In genomic region chr3:185052631-185053030, GRCh38 we compare ENCODE assay signal across 21 cellular contexts.
DNase-seq lines count a peak whose midpoint lies in the region; ATAC-seq, FAIRE-seq and TF ChIP-seq lines count a peak whose summit lies in the region.
"Had no signal": no experiment of that assay in that cellular context is flagged by ENCODE, and none has a peak within 500 bp of the region (broad histone marks: within the 10 kb centered on the region; RNA-seq: fewer than 3 reads in every experiment).

No MANE protein-coding gene starts in this region.

- H3K79me2 ChIP-seq in MM.1S (ENCODE audit: low read length), result no peaks in the 10 kb centered on the region
- no peaks in the 10 kb centered on the region for H3K79me2 ChIP-seq in GM23248 (ENCODE audit: insufficient read depth)

- peaks cover 2% of the 10 kb centered on the region for H3K4me1 Mint-ChIP-seq in endothelial cell (ENCODE audit: unreplicated experiment)
- H3K4me1 Mint-ChIP-seq: CD4-positive, alpha-beta memory T cell had no signal

- H3K4me2 ChIP-seq in MM.1S (ENCODE audit: low read depth, low read length) (no peak overlapping the region), GM23248 (ENCODE audit: unreplicated experiment) (no peak overlapping the region)

- peaks cover 3% of the 10 kb centered on the region for H3K9me3 Mint-ChIP-seq in endothelial cell (ENCODE audit: unreplicated experiment)

- TF ChIP-seq POLR2A in GM12891 (IDR thresholded peaks at IDR 0.05; ENCODE audit: low read depth, low read length), result no peak

- H3K4me3 ChIP-seq in left ventricle myocardium inferior (no peak overlapping the region), right cardiac atrium (ENCODE audit: low read length) (no peak overlapping the region), MM.1S (ENCODE audit: low read length) (no peak overlapping the region), GM23248 (no peak overlapping the region)

- DNase-seq in left ventricle myocardium inferior (no peak), right cardiac atrium (no peak), MM.1S (peak; percentile 26), endothelial cell (ENCODE audit: low spot score) (no peak), GM23248 (no peak), HT-29 (ENCODE audit: low spot score) (no peak), GM12891 (ENCODE audit: insufficient read length, low spot score) (no peak)
- DNase-seq: 8988T; ACHN; BE2C; CD4-positive, alpha-beta memory T cell; DMS79; GOT3; HCEC 1CT; HFFc6 had no signal

- no peak for TF ChIP-seq CTCF in left ventricle myocardium inferior (IDR thresholded peaks at IDR 0.05; ENCODE audit: borderline replicate concordance)
- TF ChIP-seq CTCF in MM.1S (IDR thresholded peaks at IDR 0.05; ENCODE audit: low read length), result 0 out of 2 replicates have a peak, but pooled peaks have one; percentile 4
- no peak for TF ChIP-seq CTCF in endothelial cell (IDR thresholded peaks at IDR 0.05; ENCODE audit: unreplicated experiment)

- H3K27ac Mint-ChIP-seq in endothelial cell (ENCODE audit: unreplicated experiment), result no peak overlapping the region
- H3K27ac Mint-ChIP-seq: CD4-positive, alpha-beta memory T cell; HFFc6 had no signal

- 87% methylated on average over 6 of the region's 6 CpGs for whole genome bisulfite sequencing in right cardiac atrium
- 84 to 91% methylated on average over 6 of the region's 6 CpGs for WGBS in GM23248 (ENCODE audit: low coverage in 1 of 2, low lambda C conversion rate in 2 of 2, missing lambda C conversion rate in 2 of 2), 2 experiments

- H3K36me3 ChIP-seq in left ventricle myocardium inferior (peaks cover 82% of the 10 kb centered on the region), MM.1S (replicated peaks; ENCODE audit: insufficient read depth, low read length) (no peaks in the 10 kb centered on the region), GM23248 (ENCODE audit: low read depth) (peaks cover under 1% of the 10 kb centered on the region; the same call in 1 of the 2 replicates)

- intact Hi-C loops in left ventricle myocardium inferior (cut with micrococcal nuclease) (no loop called here), right cardiac atrium (cut with DNase I) (no loop called here)

- H3K9me2 ChIP-seq in MM.1S (replicated peaks; ENCODE audit: insufficient read depth, low read length), result no peaks in the 10 kb centered on the region
- H3K9me2 ChIP-seq in GM23248 (ENCODE audit: insufficient read depth), result no peaks in the 10 kb centered on the region

- H3F3A ChIP-seq in MM.1S (ENCODE audit: insufficient read depth, low read length) (no peaks in the 10 kb centered on the region), GM23248 (ENCODE audit: insufficient read depth) (no peaks in the 10 kb centered on the region)

- H3K27ac ChIP-seq in left ventricle myocardium inferior (replicated peaks) (peak overlapping the region; percentile 7), right cardiac atrium (ENCODE audit: low read length) (no peak overlapping the region), MM.1S (ENCODE audit: low read length) (no peak overlapping the region), GM23248 (no peak overlapping the region)
- H3K27ac ChIP-seq: C4-2B had no signal

- H3K27me3 ChIP-seq in left ventricle myocardium inferior (ENCODE audit: low read depth) (no peaks in the 10 kb centered on the region), right cardiac atrium (ENCODE audit: control insufficient read depth, insufficient read depth) (no peaks in the 10 kb centered on the region), MM.1S (replicated peaks; ENCODE audit: insufficient read depth, low read length) (no peaks in the 10 kb centered on the region), GM23248 (replicated peaks; ENCODE audit: insufficient read depth) (no peaks in the 10 kb centered on the region)
- H3K27me3 ChIP-seq: BE2C had no signal

- peaks cover 1% of the 10 kb centered on the region for H3K27me3 Mint-ChIP-seq in endothelial cell (ENCODE audit: unreplicated experiment)
- H3K27me3 Mint-ChIP-seq: CD4-positive, alpha-beta memory T cell had no signal

- H3K9ac ChIP-seq in MM.1S (ENCODE audit: low read length) (no peak overlapping the region), GM23248 (no peak overlapping the region)

- FAIRE-seq in GM12891 (lab: Jason Lieb, UNC), result no peak
- FAIRE-seq: G401.6, GM12892, GM19239, HepG2, HTR-8/SVneo had no signal

- H4K20me1 ChIP-seq in MM.1S (ENCODE audit: insufficient read depth, low read length), result no peaks in the 10 kb centered on the region
- H4K20me1 ChIP-seq in GM23248 (ENCODE audit: insufficient read depth), result no peaks in the 10 kb centered on the region

- H3K9me3 ChIP-seq in left ventricle myocardium inferior (replicated peaks) (peaks cover 17% of the 10 kb centered on the region), right cardiac atrium (ENCODE audit: control insufficient read depth, low read length) (no peaks in the 10 kb centered on the region), MM.1S (replicated peaks; ENCODE audit: insufficient read depth, low read length) (no peaks in the 10 kb centered on the region), GM23248 (ENCODE audit: low read depth) (no peaks in the 10 kb centered on the region)
- H3K9me3 ChIP-seq: BE2C had no signal

- in situ Hi-C loops in GM23248 (cut with MboI), result no loop called here

- ATAC-seq in right cardiac atrium, result no peak
- ATAC-seq: HepG2 had no signal

- H3K4me1 ChIP-seq in left ventricle myocardium inferior (no peaks in the 10 kb centered on the region), right cardiac atrium (ENCODE audit: control insufficient read depth, insufficient read depth, low read length) (no peaks in the 10 kb centered on the region), MM.1S (ENCODE audit: low read length) (no peaks in the 10 kb centered on the region), GM23248 (ENCODE audit: insufficient read depth) (no peaks in the 10 kb centered on the region)
- H3K4me1 ChIP-seq: BE2C had no signal

- H3K36me3 Mint-ChIP-seq in endothelial cell (ENCODE audit: low read depth, unreplicated experiment), result peaks cover 45% of the 10 kb centered on the region

- H2AFZ ChIP-seq in MM.1S (ENCODE audit: low read length) (no peak overlapping the region), GM23248 (no peak overlapping the region)

- peak overlapping the region; percentile 59 for H3K4me3 Mint-ChIP-seq in endothelial cell (ENCODE audit: unreplicated experiment)
- H3K4me3 Mint-ChIP-seq: CD4-positive, alpha-beta memory T cell; HFFc6 had no signal

TF ChIP-seq in GM12891, 5 proteins besides CTCF, POLR2A, EP300 and RAD21:
- TF ChIP-seq POU2F2 (IDR thresholded peaks at IDR 0.05; ENCODE audit: low read depth, low read length) (no peak), POLR2AphosphoS5 (IDR thresholded peaks at IDR 0.05; ENCODE audit: low read depth, low read length) (no peak), TAF1 (IDR thresholded peaks at IDR 0.05; ENCODE audit: low read depth, low read length) (no peak), SPI1 (IDR thresholded peaks at IDR 0.05; ENCODE audit: low read depth, low read length) (no peak), PAX5 (IDR thresholded peaks at IDR 0.05; ENCODE audit: insufficient read depth, low read length, severe bottlenecking) (no peak)
